7 cellular contexts compared by ENCODE assay signal in the genomic region with DNA sequence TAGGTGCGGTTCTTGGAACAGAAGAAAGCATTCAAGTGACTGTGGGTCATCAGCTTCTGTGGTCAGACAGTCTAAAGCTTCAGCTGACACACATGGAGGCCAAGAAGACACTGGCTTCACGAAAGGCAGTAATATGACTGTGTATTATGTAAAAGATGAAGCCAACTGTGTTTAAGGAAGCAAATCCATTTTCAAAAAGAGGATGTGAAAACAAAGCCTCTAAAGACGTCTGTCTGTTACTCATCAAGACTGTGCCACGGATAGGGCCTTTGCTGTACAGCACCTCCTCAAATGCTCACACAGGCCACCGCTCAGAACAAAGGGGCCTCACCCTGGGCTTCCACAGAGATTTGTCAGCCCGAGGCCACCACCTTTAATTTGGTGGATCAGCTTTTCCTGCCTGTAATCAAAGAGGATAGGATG. TPM values are rescaled to one million over a fixed set of nuclear protein-coding genes. Genes with fewer than 3 reads are reported as not detected.
DNase-seq lines count a peak whose midpoint lies in the region; ATAC-seq and TF ChIP-seq lines count a peak whose summit lies in the region.

No MANE protein-coding gene starts in this region.

- DNase-seq in GM19238 (ENCODE audit: insufficient read length, low spot score) (peak; percentile 49), RPMI7951 (ENCODE audit: low read depth) (peak; percentile 84), spleen (peak; percentile 84), midbrain (lab: John Stamatoyannopoulos, UW) (no peak), HuH-7.5 (ENCODE audit: low spot score) (no peak)
- no peak for DNase-seq in activated naive CD4-positive, alpha-beta T cell treated with anti-CD3 and anti-CD28 coated beads, Interleukin-2, amount 50 U/mL, for 16 hours

- H3K27me3 ChIP-seq in spleen (replicated peaks in 1 of 7) = peaks cover 0 to 14% (median 0%) of the 10 kb centered on the region in 7 donors

- no peak overlapping the region for H3K4me3 ChIP-seq in spleen

- ATAC-seq in HG02981 (IDR thresholded peaks at IDR 0.05; ENCODE audit: unreplicated experiment) = peak; percentile 95

- 33 to 42% (median 37%) methylated on average over 6 of the region's 6 CpGs for WGBS in spleen, 5 donors

- peak overlapping the region in 7 of 8 donors; percentile 41 to 83 (median 76) for H3K27ac ChIP-seq in spleen

- TF ChIP-seq POLR2A in spleen (IDR thresholded peaks at IDR 0.05) = peak in 1 of 3 donors; percentile 8

- no peak for TF ChIP-seq CTCF in spleen (IDR thresholded peaks at IDR 0.05 in 8 of 11, conservative IDR thresholded peaks at IDR 0.05 in 3 of 11)

- no peaks in the 10 kb centered on the region for H3K36me3 ChIP-seq in spleen

- intact Hi-C loops in spleen (cut with DNase I; ENCODE audit: low total_unique reads) = no loop called here

- peaks cover 4 to 57% (median 40%) of the 10 kb centered on the region in 6 donors for H3K4me1 ChIP-seq in spleen

- H3K9me3 ChIP-seq in spleen = no peaks in the 10 kb centered on the region

RNA-seq across cellular contexts. Expression of a gene that starts 21.1 kb away (rescaled TPM):
- total RNA-seq in RPMI7951 (2014; rRNA removed; shearing (Covaris generic)) = 10.3 and 10.7 TPM in 2 replicates
- 1 to 10 TPM; 2.4 to 4.5 (median 3.3) TPM for total RNA-seq in spleen
- polyA plus RNA-seq in spleen = 10 to 100 TPM in 2 of 3 donors, 1 to 10 TPM in 1; 6.3 to 12.5 (median 10.1) TPM

Comparison
In these comparisons a context has a peak if more than half of its experiments do, and no peak if none do; other contexts are left out.
1. DNase-seq: peak in GM19238 (single experiment), RPMI7951 (single experiment) and spleen (single experiment); none in midbrain (single experiment), HuH-7.5 (single experiment) and activated naive CD4-positive, alpha-beta T cell treated with anti-CD3 and anti-CD28 coated beads, Interleukin-2, amount 50 U/mL, for 16 hours (single experiment).